ENCODE assay signal across 7 cellular contexts in genomic region chr22:49190816-49191505, GRCh38.
"Had no signal": no experiment of that assay in that cellular context is flagged by ENCODE, and none has a peak within 500 bp of the region (broad histone marks: within the 10 kb centered on the region; RNA-seq: fewer than 3 reads in every experiment).

No MANE protein-coding gene starts in this region.

- ATAC-seq: HCT116, HepG2 had no signal

- DNase-seq: GOT3, H7, HFFc6 had no signal

- FAIRE-seq: HepG2 had no signal

- H3K4me1 ChIP-seq: HAP-1 had no signal

- H3K36me3 ChIP-seq: HAP-1 had no signal

- H3K27ac ChIP-seq: HL-60 had no signal

- H3K9me3 ChIP-seq: HAP-1 had no signal

- H3K4me3 ChIP-seq: HAP-1 had no signal
